In the genomic region with DNA sequence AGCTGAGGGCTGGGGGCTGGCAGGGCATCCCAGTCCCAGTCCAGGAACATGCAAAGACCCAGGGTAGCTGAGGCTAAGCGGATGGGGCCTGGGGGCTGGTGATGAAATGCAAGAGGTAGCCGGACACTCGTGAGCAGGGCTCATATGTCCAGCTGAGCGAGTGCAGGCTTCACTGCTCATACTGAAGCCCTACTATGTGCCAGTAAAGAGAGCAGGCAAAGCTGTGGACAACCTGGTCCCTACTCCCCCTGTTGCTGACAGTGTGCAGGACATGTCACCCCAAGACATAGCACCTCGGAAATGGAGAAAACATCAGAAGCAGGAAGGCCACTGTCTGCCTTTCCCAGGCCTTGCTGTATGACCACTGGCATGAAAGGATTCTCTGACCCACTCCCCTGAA, we compare ENCODE assay signal across 8 cellular contexts.
"Had no signal": no experiment of that assay in that cellular context is flagged by ENCODE, and none has a peak within 500 bp of the region (broad histone marks: within the 10 kb centered on the region; RNA-seq: fewer than 3 reads in every experiment).

No MANE protein-coding gene starts in this region.

- H3K4me2 ChIP-seq: GM23338 had no signal

- H3K9me3 Mint-ChIP-seq: GM23338, HFFc6, IgD-negative memory B cell had no signal

- H3K4me3 ChIP-seq: GM23338, HAP-1 had no signal

- H3K27me3 Mint-ChIP-seq: IgD-negative memory B cell had no signal

- FAIRE-seq: HTR-8/SVneo had no signal

- H2AFZ ChIP-seq: GM23338 had no signal

- H3K36me3 ChIP-seq: HAP-1 had no signal

- H3K27ac Mint-ChIP-seq: GM23338, HFFc6, IgD-negative memory B cell had no signal

- H3K4me3 Mint-ChIP-seq: GM23338, HFFc6, IgD-negative memory B cell had no signal

- DNase-seq: H7, HFFc6, KG1 had no signal

- ATAC-seq: GM23338, HCT116 had no signal

- H3K9me3 ChIP-seq: HAP-1 had no signal
